In genomic region chr7:106448346-106448991, GRCh38 we compare ENCODE assay signal across 25 cellular contexts.
"Had no signal": no experiment of that assay in that cellular context is flagged by ENCODE, and none has a peak within 500 bp of the region (broad histone marks: within the 10 kb centered on the region; RNA-seq: fewer than 3 reads in every experiment).

No MANE protein-coding gene starts in this region.

- ATAC-seq: foreskin keratinocyte; left cardiac atrium; natural killer cell treated with Interleukin-12 subunit alpha and Interleukin-12 subunit beta and Interleukin-15 and Interleukin-18, amount 100 ng/mL, for 72 hours; psoas muscle; stimulated activated memory B cell treated with anti-CD40 and anti-IgM and Interleukin-4, amounts not matched to agents 10 μg/mL and 1 μg/mL and 100 μg/mL, for 72 hours had no signal

- H3K4me3 Mint-ChIP-seq: immature natural killer cell; natural killer cell treated with Interleukin-12 subunit alpha and Interleukin-12 subunit beta and Interleukin-15 and Interleukin-18, amount 100 ng/mL, for 72 hours; neural progenitor cell; stimulated activated memory B cell treated with anti-CD40 and anti-IgM and Interleukin-4, amounts not matched to agents 10 μg/mL and 1 μg/mL and 100 μg/mL, for 72 hours; type B pancreatic cell had no signal

- H3K27me3 Mint-ChIP-seq: type B pancreatic cell had no signal

- H3K36me3 Mint-ChIP-seq: neural progenitor cell, type B pancreatic cell had no signal

- H3K4me3 ChIP-seq: left ventricle myocardium inferior, lung, neural progenitor cell, psoas muscle, sigmoid colon, skin epidermis, suprapubic skin, thyroid gland had no signal

- H3K79me2 ChIP-seq: parathyroid adenoma had no signal

- H3K4me2 ChIP-seq: neural progenitor cell had no signal

- H3K4me1 ChIP-seq: neural progenitor cell, parathyroid adenoma, psoas muscle, sigmoid colon had no signal

- DNase-seq: cerebellar nuclear complex; dermis blood vessel endothelial cell; foreskin keratinocyte; immature natural killer cell; kidney; left cardiac atrium; left ventricle myocardium inferior; mesenchymal stem cell; midbrain; occipital lobe; psoas muscle; sigmoid colon; stimulated activated CD4-positive, alpha-beta T cell treated with anti-CD3 and anti-CD28 coated beads, Interleukin-12 subunit alpha, Interleukin-12 subunit beta, amount 100 ng/mL, for 4 hours; stimulated activated CD4-positive, alpha-beta T cell treated with anti-CD3 and anti-CD28 coated beads, Interleukin-2, amount 100 ng/mL, for 48 hours had no signal

- H3K9me3 ChIP-seq: psoas muscle, suprapubic skin, thyroid gland had no signal

- H3K36me3 ChIP-seq: left ventricle myocardium inferior, neural progenitor cell, sigmoid colon, suprapubic skin, thyroid gland had no signal

- H3K27me3 ChIP-seq: foreskin keratinocyte, neural progenitor cell, sigmoid colon, suprapubic skin, thyroid gland had no signal

- FAIRE-seq: colon, kidney, urothelium cell line had no signal

- H3K9ac ChIP-seq: neural progenitor cell, parathyroid adenoma had no signal

- H3K4me1 Mint-ChIP-seq: immature natural killer cell; neural progenitor cell; stimulated activated memory B cell treated with anti-CD40 and anti-IgM and Interleukin-4, amounts not matched to agents 10 μg/mL and 1 μg/mL and 100 μg/mL, for 72 hours had no signal

- H3K27ac Mint-ChIP-seq: immature natural killer cell; neural progenitor cell; stimulated activated memory B cell treated with anti-CD40 and anti-IgM and Interleukin-4, amounts not matched to agents 10 μg/mL and 1 μg/mL and 100 μg/mL, for 72 hours had no signal

- H2AFZ ChIP-seq: neural progenitor cell, parathyroid adenoma had no signal

- H3K27ac ChIP-seq: foreskin keratinocyte, left ventricle myocardium inferior, neural progenitor cell, parathyroid adenoma, psoas muscle, sigmoid colon, skin epidermis, suprapubic skin, thyroid gland had no signal
